ENCODE assay signal across 8 cellular contexts in genomic region chr4:116180056-116180690, GRCh38.
DNase-seq lines count a peak whose midpoint lies in the region; ATAC-seq lines count a peak whose summit lies in the region.

No MANE protein-coding gene starts in this region.

- peak; percentile 30 for DNase-seq in DMS 273 (lab: John Stamatoyannopoulos, UW; ENCODE audit: unreplicated experiment)
- DNase-seq in RPMI7951 (ENCODE audit: low read depth) = peak; percentile 0
- DNase-seq in iPS-NIHi11 (ENCODE audit: low spot score) = peak; percentile 23
- DNase-seq in NCI-H226 = no peak
- DNase-seq in activated CD4-positive, CD25-positive, alpha-beta regulatory T cell (lab: John Stamatoyannopoulos, UW) = no peak

- ATAC-seq in HG03439 (IDR thresholded peaks at IDR 0.05; ENCODE audit: unreplicated experiment) (peak; percentile 73), GM19035 (IDR thresholded peaks at IDR 0.05; ENCODE audit: unreplicated experiment) (no peak), HG03025 (IDR thresholded peaks at IDR 0.05; ENCODE audit: low FRiP score, unreplicated experiment) (no peak)

Comparison
In these comparisons a context has a peak if more than half of its experiments do, and no peak if none do; other contexts are left out.
1. DNase-seq: peak in DMS 273 (single experiment), RPMI7951 (single experiment) and iPS-NIHi11 (single experiment); none in NCI-H226 (single experiment) and activated CD4-positive, CD25-positive, alpha-beta regulatory T cell (0 of 4).